Comparison of ENCODE assay signal across 10 cellular contexts in the genomic region with DNA sequence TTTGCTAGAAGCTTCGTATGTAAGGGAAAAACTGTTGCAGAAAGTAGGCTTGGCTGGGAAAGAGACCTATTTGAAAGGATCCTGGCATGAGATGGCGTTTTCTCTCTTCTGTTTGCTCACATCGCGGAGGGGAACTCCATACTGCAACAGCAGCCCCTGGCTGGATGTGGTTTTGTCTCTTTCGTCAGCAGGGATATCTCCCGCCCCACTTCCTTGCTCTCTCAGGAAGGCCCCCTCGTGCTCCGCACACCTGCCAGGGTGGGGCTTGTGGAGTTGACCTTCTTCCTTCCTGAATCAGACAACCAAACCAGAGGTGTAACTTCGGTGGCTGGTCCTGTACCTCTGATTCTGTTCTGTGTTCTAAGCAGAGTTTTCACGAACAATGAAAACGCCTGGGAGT. TPM values are rescaled to one million over a fixed set of nuclear protein-coding genes. Genes with fewer than 3 reads are reported as not detected.
DNase-seq lines count a peak whose midpoint lies in the region; ATAC-seq, FAIRE-seq and TF ChIP-seq lines count a peak whose summit lies in the region.
"Had no signal": no experiment of that assay in that cellular context is flagged by ENCODE, and none has a peak within 500 bp of the region (broad histone marks: within the 10 kb centered on the region; RNA-seq: fewer than 3 reads in every experiment).

No MANE protein-coding gene starts in this region.

- H3K9me3 Mint-ChIP-seq in stimulated activated naive B cell treated with anti-CD40 and anti-IgM and Interleukin-4, amounts not matched to agents 10 μg/mL and 1 μg/mL and 100 μg/mL, for 72 hours, result peaks cover 4 to 7% of the 10 kb centered on the region in 2 donors
- no peaks in the 10 kb centered on the region for H3K9me3 Mint-ChIP-seq in osteocyte (ENCODE audit: unreplicated experiment)

- H3K4me1 Mint-ChIP-seq in T-helper 17 cell (peaks cover 25% of the 10 kb centered on the region), osteocyte (ENCODE audit: unreplicated experiment) (peaks cover 9% of the 10 kb centered on the region)
- peaks cover 45 to 85% of the 10 kb centered on the region in 2 donors for H3K4me1 Mint-ChIP-seq in stimulated activated naive B cell treated with anti-CD40 and anti-IgM and Interleukin-4, amounts not matched to agents 10 μg/mL and 1 μg/mL and 100 μg/mL, for 72 hours

- peak; percentile 94 for ATAC-seq in T-helper 17 cell
- ATAC-seq in stimulated activated naive B cell treated with anti-CD40 and anti-IgM and Interleukin-4, amounts not matched to agents 10 μg/mL and 1 μg/mL and 100 μg/mL, for 72 hours (replicated peaks), result peak; percentile 29 to 35

- no peak for TF ChIP-seq POLR2A in H54 (IDR thresholded peaks at IDR 0.05; ENCODE audit: low read depth, low read length)

- H3K9me3 ChIP-seq in T-helper 17 cell (ENCODE audit: control insufficient read depth, low read length, poor library complexity, severe bottlenecking), result no peaks in the 10 kb centered on the region
- H3K9me3 ChIP-seq: ovary had no signal

- H3K4me3 Mint-ChIP-seq in T-helper 17 cell, result peak overlapping the region; percentile 67
- H3K4me3 Mint-ChIP-seq in stimulated activated naive B cell treated with anti-CD40 and anti-IgM and Interleukin-4, amounts not matched to agents 10 μg/mL and 1 μg/mL and 100 μg/mL, for 72 hours, result peak overlapping the region; percentile 55 to 75
- H3K4me3 Mint-ChIP-seq in osteocyte (ENCODE audit: unreplicated experiment), result no peak overlapping the region

- no peak for TF ChIP-seq CTCF in osteocyte (IDR thresholded peaks at IDR 0.05)

- H3K36me3 Mint-ChIP-seq in T-helper 17 cell (ENCODE audit: low read depth), result peaks cover 4% of the 10 kb centered on the region
- peaks cover 2 to 3% of the 10 kb centered on the region in 2 donors for H3K36me3 Mint-ChIP-seq in stimulated activated naive B cell treated with anti-CD40 and anti-IgM and Interleukin-4, amounts not matched to agents 10 μg/mL and 1 μg/mL and 100 μg/mL, for 72 hours
- no peaks in the 10 kb centered on the region for H3K36me3 Mint-ChIP-seq in osteocyte (ENCODE audit: unreplicated experiment)

- DNase-seq in activated naive CD4-positive, alpha-beta T cell treated with Interleukin-2 at 50 U/mL for 16 hours, result peak; percentile 25
- no peak for DNase-seq in activated naive CD4-positive, alpha-beta T cell (lab: John Stamatoyannopoulos, UW)
- DNase-seq in T-helper 17 cell (peak in 2 of 3 donors; percentile 29 to 35), osteocyte (ENCODE audit: extremely low spot score, unreplicated experiment) (no peak), H54 (ENCODE audit: insufficient read length, low spot score) (no peak), DMS 273 treated with DMSO at 0.1 percent for 48 hours (lab: John Stamatoyannopoulos, UW) (no peak)
- DNase-seq in central memory CD4-positive, alpha-beta T cell, result peak; percentile 78
- peak; percentile 49 for DNase-seq in stimulated activated naive B cell treated with anti-CD40 and anti-IgM and Interleukin-4, amounts not matched to agents 10 μg/mL and 1 μg/mL and 100 μg/mL, for 72 hours

- H3K27me3 Mint-ChIP-seq in T-helper 17 cell (peaks cover 34% of the 10 kb centered on the region), osteocyte (ENCODE audit: unreplicated experiment) (peaks cover 26% of the 10 kb centered on the region)
- H3K27me3 Mint-ChIP-seq in stimulated activated naive B cell treated with anti-CD40 and anti-IgM and Interleukin-4, amounts not matched to agents 10 μg/mL and 1 μg/mL and 100 μg/mL, for 72 hours, result peaks cover 0 to 3% of the 10 kb centered on the region in 2 donors

- FAIRE-seq in H54 (lab: Jason Lieb, UNC), result no peak
- FAIRE-seq: GM19239 had no signal

- H3K27ac Mint-ChIP-seq in T-helper 17 cell, result peak overlapping the region; percentile 45
- H3K27ac Mint-ChIP-seq in stimulated activated naive B cell treated with anti-CD40 and anti-IgM and Interleukin-4, amounts not matched to agents 10 μg/mL and 1 μg/mL and 100 μg/mL, for 72 hours, result peak overlapping the region; percentile 80
- no peak overlapping the region for H3K27ac Mint-ChIP-seq in osteocyte (ENCODE audit: unreplicated experiment)

RNA-seq across cellular contexts. Expression of a gene that starts 26.4 kb away (rescaled TPM):
- total RNA-seq in T-helper 17 cell (1 to 10 TPM in 1 of 2 donors, under 1 TPM in 1; 0.15 to 6.2 TPM), osteocyte (1.4 and 1.5 TPM in 2 replicates)

Comparison
In these comparisons a context has a peak if more than half of its experiments do, and no peak if none do; other contexts are left out.
1. DNase-seq: peak in activated naive CD4-positive, alpha-beta T cell treated with Interleukin-2 at 50 U/mL for 16 hours (single experiment), T-helper 17 cell (2 of 3), central memory CD4-positive, alpha-beta T cell (single experiment) and stimulated activated naive B cell treated with anti-CD40 and anti-IgM and Interleukin-4, amounts not matched to agents 10 μg/mL and 1 μg/mL and 100 μg/mL, for 72 hours (single experiment); none in activated naive CD4-positive, alpha-beta T cell (0 of 4), osteocyte (single experiment), H54 (single experiment) and DMS 273 treated with DMSO at 0.1 percent for 48 hours (single experiment).